In the genomic region with DNA sequence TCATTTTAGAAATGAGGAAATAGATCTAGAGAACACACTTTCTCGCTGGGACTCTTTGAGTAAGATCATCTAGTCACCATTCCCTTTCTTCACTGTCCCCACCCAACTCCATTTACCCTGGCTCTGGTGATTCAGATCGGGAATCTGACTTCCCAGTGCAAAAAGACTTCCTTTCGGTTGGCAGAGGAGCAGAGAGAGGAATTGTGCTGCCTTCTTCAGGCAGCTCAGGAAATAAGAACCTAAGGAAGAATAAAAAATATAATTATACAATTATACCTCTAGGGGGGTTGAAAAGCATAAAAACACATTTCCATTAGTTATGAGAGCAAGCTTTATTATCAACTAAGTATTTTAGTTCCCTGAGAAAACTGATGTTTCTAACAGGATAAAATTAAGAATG, we compare ENCODE assay signal across 11 cellular contexts. TPM values are rescaled to one million over a fixed set of nuclear protein-coding genes. Genes with fewer than 3 reads are reported as not detected.
DNase-seq lines count a peak whose midpoint lies in the region; TF ChIP-seq lines count a peak whose summit lies in the region.
"Had no signal": no experiment of that assay in that cellular context is flagged by ENCODE, and none has a peak within 500 bp of the region (broad histone marks: within the 10 kb centered on the region; RNA-seq: fewer than 3 reads in every experiment).

No MANE protein-coding gene starts in this region.

- in situ Hi-C loops in GM13977 (cut with MboI; ENCODE audit: low pct_unique_long_range_greater_than_20kb, low sequenced_read_pairs, unreplicated experiment), result no loop called here

- peak overlapping the region; percentile 45 for H3K27ac Mint-ChIP-seq in progenitor cell of endocrine pancreas

- H3K4me3 ChIP-seq in cardiac fibroblast (replicated peaks in 1 of 2; ENCODE audit: low read depth in 2 of 2, low read length in 2 of 2), result no peak overlapping the region
- H3K4me3 ChIP-seq: psoas muscle had no signal

- no peak overlapping the region for H3K4me3 Mint-ChIP-seq in progenitor cell of endocrine pancreas (ENCODE audit: low read depth)

- DNase-seq in EL (peak; percentile 63), LHCN-M2 (ENCODE audit: low read depth) (peak; percentile 77), cardiac fibroblast (ENCODE audit: low read depth in 2 of 2) (peak; percentile 67 to 79), progenitor cell of endocrine pancreas (ENCODE audit: low spot score, unreplicated experiment) (no peak), GM13977 (ENCODE audit: low spot score) (no peak), NCI-H1417 treated with DMSO at 0.1 percent for 48 hours (lab: John Stamatoyannopoulos, UW) (no peak)
- DNase-seq in stimulated activated CD4-positive, alpha-beta T cell treated with anti-CD3 and anti-CD28 coated beads, Interleukin-12 subunit alpha, Interleukin-12 subunit beta, amount 100 ng/mL, for 4 hours, result no peak
- DNase-seq: activated CD4-positive, alpha-beta T cell treated with anti-CD3 and anti-CD28 coated beads, Interleukin-2, amount 50 U/mL, for 4 hours; NCI-H1930; psoas muscle had no signal

- no peaks in the 10 kb centered on the region for H3K9me3 Mint-ChIP-seq in progenitor cell of endocrine pancreas (ENCODE audit: low read depth)

- peaks cover 20% of the 10 kb centered on the region for H3K36me3 Mint-ChIP-seq in progenitor cell of endocrine pancreas (ENCODE audit: insufficient read depth)

- peak; percentile 47 for TF ChIP-seq CTCF in cardiac fibroblast (IDR thresholded peaks at IDR 0.05; ENCODE audit: low read depth, low read length)
- TF ChIP-seq CTCF in progenitor cell of endocrine pancreas (IDR thresholded peaks at IDR 0.05; ENCODE audit: unreplicated experiment), result no peak
- no peak for TF ChIP-seq CTCF in GM13977 (IDR thresholded peaks at IDR 0.05; ENCODE audit: extremely low read depth, insufficient read depth, missing control alignments)

- no peaks in the 10 kb centered on the region for H3K27me3 Mint-ChIP-seq in progenitor cell of endocrine pancreas

- no peaks in the 10 kb centered on the region for H3K4me1 Mint-ChIP-seq in progenitor cell of endocrine pancreas (ENCODE audit: low read depth)

RNA-seq across cellular contexts. Expression of a gene that starts 9.3 kb away (rescaled TPM):
- 111 and 140 TPM in 2 replicates for total RNA-seq in LHCN-M2 (2014; rRNA removed)
- polyA plus RNA-seq in LHCN-M2 (2012), result 12.7 TPM
- 0.22 TPM in 1 of 2 replicates, not detected in the other for total RNA-seq in progenitor cell of endocrine pancreas
- total RNA-seq: T-helper 1 cell treated with Interleukin-12 subunit alpha and Interleukin-12 subunit beta and Interleukin-4 antibody, amounts not matched to agents 30 ng/mL and 1 ng/mL, for 36 hours had no signal

Comparison
In these comparisons a context has a peak if more than half of its experiments do, and no peak if none do; other contexts are left out.
1. DNase-seq: peak in EL (single experiment), LHCN-M2 (single experiment) and cardiac fibroblast (2 of 2); none in progenitor cell of endocrine pancreas (single experiment), stimulated activated CD4-positive, alpha-beta T cell treated with anti-CD3 and anti-CD28 coated beads, Interleukin-12 subunit alpha, Interleukin-12 subunit beta, amount 100 ng/mL, for 4 hours (single experiment), GM13977 (single experiment) and NCI-H1417 treated with DMSO at 0.1 percent for 48 hours (single experiment).
2. RNA of a gene that starts 9.3 kb away (total RNA-seq): 111 to 140 TPM in LHCN-M2; 0.22 TPM in progenitor cell of endocrine pancreas; every median in the first group is over 10 times any median in the second.